ENCODE assay signal across 7 cellular contexts in genomic region chr6:89148016-89148750, GRCh38. TPM values are rescaled to one million over a fixed set of nuclear protein-coding genes. Genes with fewer than 3 reads are reported as not detected.
DNase-seq lines count a peak whose midpoint lies in the region; ATAC-seq and TF ChIP-seq lines count a peak whose summit lies in the region.

No MANE protein-coding gene starts in this region.

- H3K4me2 ChIP-seq in HCT116 (ENCODE audit: low read length): peak overlapping the region; percentile 91

- no TSS peak for BruUV-seq in HCT116 (replicated peaks; lab: Mats Ljungman, UMichigan)

- no peak overlapping the region for H2AFZ ChIP-seq in HCT116 (ENCODE audit: low read depth, low read length, poor library complexity, severe bottlenecking)

- H3K4me3 ChIP-seq in HCT116 (replicated peaks in 1 of 2; ENCODE audit: low read depth in 1 of 2, low read length in 2 of 2): peak overlapping the region; percentile 7 to 13; a peak in 1 of 4 replicates
- H3K4me3 ChIP-seq in SJSA1: no peak overlapping the region
- H3K4me3 ChIP-seq in fibroblast of mammary gland (ENCODE audit: control insufficient read depth, low read depth, low read length): no peak overlapping the region

- ATAC-seq in HCT116: no peak
- no peak for ATAC-seq in GM21447 (IDR thresholded peaks at IDR 0.05; ENCODE audit: unreplicated experiment)
- no peak for ATAC-seq in GM19328 (IDR thresholded peaks at IDR 0.05; ENCODE audit: unreplicated experiment)
- no peak for ATAC-seq in HG03571 (IDR thresholded peaks at IDR 0.05; ENCODE audit: unreplicated experiment)

- H3K9ac ChIP-seq in HCT116 (ENCODE audit: low read length): no peak overlapping the region

- no peaks in the 10 kb centered on the region for H3K9me2 ChIP-seq in HCT116 (ENCODE audit: insufficient read depth)

- H3K27me3 ChIP-seq in HCT116 (ENCODE audit: insufficient read depth, low read length): no peaks in the 10 kb centered on the region
- no peaks in the 10 kb centered on the region for H3K27me3 ChIP-seq in SJSA1 (replicated peaks)

- H3K9me3 ChIP-seq in HCT116 (ENCODE audit: control insufficient read depth in 1 of 2, insufficient read depth in 1 of 2, low read depth in 1 of 2, low read length in 2 of 2): no peaks in the 10 kb centered on the region
- H3K9me3 ChIP-seq in SJSA1 (replicated peaks): no peaks in the 10 kb centered on the region

- no peak overlapping the region for H3K27ac ChIP-seq in HCT116 (ENCODE audit: low read depth, low read length)
- 0 out of 2 replicates have a peak overlapping the region, but pooled peaks have one; percentile 5 for H3K27ac ChIP-seq in SJSA1

- TF ChIP-seq RAD21 in HCT116 (IDR thresholded peaks at IDR 0.05; ENCODE audit: low read depth): no peak

- DNase-seq in HCT116 (ENCODE audit: low read depth, low spot score) (peak; percentile 12), SJSA1 (ENCODE audit: low read depth in 1 of 2, low spot score in 2 of 2) (peak; percentile 17 to 57), fibroblast of mammary gland (ENCODE audit: low read depth) (peak; percentile 35)
- DNase-seq in stimulated activated CD4-positive, alpha-beta T cell treated with anti-CD3 and anti-CD28 coated beads, TNF-alpha, amount 100 ng/mL, for 48 hours (ENCODE audit: low read depth in 3 of 3): peak; percentile 9 to 19 (median 16)

- H3K4me1 ChIP-seq in HCT116 (ENCODE audit: control insufficient read depth in 1 of 2, insufficient read depth in 2 of 2, low read length in 2 of 2): peaks cover 18 to 30% of the 10 kb centered on the region in 2 experiments
- H3K4me1 ChIP-seq in SJSA1 (replicated peaks): peaks cover 24% of the 10 kb centered on the region

- no peak for TF ChIP-seq CTCF in HCT116 (IDR thresholded peaks at IDR 0.05 in 2 of 3, conservative IDR thresholded peaks at IDR 0.05 in 1 of 3; ENCODE audit: borderline replicate concordance in 1 of 3, insufficient read depth in 1 of 3, low read depth in 2 of 3, low read length in 2 of 3)
- TF ChIP-seq CTCF in fibroblast of mammary gland (conservative IDR thresholded peaks at IDR 0.05; ENCODE audit: control insufficient read depth, insufficient read depth, low read depth, low read length): no peak

- H3K36me3 ChIP-seq in HCT116 (ENCODE audit: control insufficient read depth in 1 of 2, insufficient read depth in 2 of 2, low read length in 2 of 2) (peaks cover 0 to 20% of the 10 kb centered on the region in 2 experiments; a peak in 2 of 4 replicates), SJSA1 (peaks cover 43% of the 10 kb centered on the region)

- intact Hi-C loops in HCT116 (cut with micrococcal nuclease): loop anchor here (10.0 kb wide), 1 partner anchor 163 kb away; no protein-coding TSS in a partner anchor

- POLR2A ChIA-PET in HCT116 (lab: Charles Lee): no interaction called here

- CTCF ChIA-PET in HCT116 (lab: Charles Lee): no interaction called here

- RAD21 ChIA-PET in HCT116 (lab: Charles Lee; ENCODE audit: low non-redundant PET in 1 of 2, low total read pairs in 2 of 2, uncharacterized antibody in 2 of 2, unreplicated experiment in 2 of 2): no interaction called here

- TF ChIP-seq POLR2A in HCT116 (IDR thresholded peaks at IDR 0.05; ENCODE audit: borderline replicate concordance, extremely low read depth, insufficient read depth, insufficient read length): no peak

- H3K79me2 ChIP-seq in HCT116 (ENCODE audit: insufficient read depth, low read length): peaks cover 52% of the 10 kb centered on the region

- no peaks in the 10 kb centered on the region for H4K20me1 ChIP-seq in HCT116 (ENCODE audit: insufficient read depth)

TF ChIP-seq in HCT116, 20 proteins besides CTCF, POLR2A, EP300 and RAD21:
- TF ChIP-seq SRF (IDR thresholded peaks at IDR 0.05; ENCODE audit: low read depth) (no peak), CEBPB (IDR thresholded peaks at IDR 0.05; ENCODE audit: low read depth) (no peak), YY1 (IDR thresholded peaks at IDR 0.05; ENCODE audit: extremely low read depth, insufficient replicate concordance, low read depth, low read length) (no peak), FOSL1 (IDR thresholded peaks at IDR 0.05; ENCODE audit: low read depth) (peak; percentile 48), ELF1 (IDR thresholded peaks at IDR 0.05; ENCODE audit: borderline replicate concordance, low read depth) (no peak), SP1 (IDR thresholded peaks at IDR 0.05; ENCODE audit: low read depth) (no peak), ZNF274 (IDR thresholded peaks at IDR 0.05; ENCODE audit: low read depth, low read length) (no peak), EGR1 (IDR thresholded peaks at IDR 0.05; ENCODE audit: low read depth) (peak; percentile 52; the same call in 1 of the 2 replicates), ZBTB33 (IDR thresholded peaks at IDR 0.05; ENCODE audit: extremely low read depth, insufficient replicate concordance, low read length) (no peak), SIN3A (IDR thresholded peaks at IDR 0.05; ENCODE audit: low read depth) (no peak), POLR2AphosphoS5 (IDR thresholded peaks at IDR 0.05; ENCODE audit: low read depth, low read length) (no peak), TCF7L2 (IDR thresholded peaks at IDR 0.05; ENCODE audit: borderline replicate concordance, extremely low read depth, insufficient read depth, insufficient read length) (no peak), ZFX (IDR thresholded peaks at IDR 0.05) (no peak), JUND (IDR thresholded peaks at IDR 0.05) (0 out of 2 replicates have a peak, but pooled peaks have one; percentile 9)
- TF ChIP-seq, protein P1, sequence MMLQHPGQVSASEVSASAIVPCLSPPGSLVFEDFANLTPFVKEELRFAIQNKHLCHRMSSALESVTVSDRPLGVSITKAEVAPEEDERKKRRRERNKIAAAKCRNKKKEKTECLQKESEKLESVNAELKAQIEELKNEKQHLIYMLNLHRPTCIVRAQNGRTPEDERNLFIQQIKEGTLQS (IDR thresholded peaks at IDR 0.05): no peak
- TF ChIP-seq, protein P2, sequence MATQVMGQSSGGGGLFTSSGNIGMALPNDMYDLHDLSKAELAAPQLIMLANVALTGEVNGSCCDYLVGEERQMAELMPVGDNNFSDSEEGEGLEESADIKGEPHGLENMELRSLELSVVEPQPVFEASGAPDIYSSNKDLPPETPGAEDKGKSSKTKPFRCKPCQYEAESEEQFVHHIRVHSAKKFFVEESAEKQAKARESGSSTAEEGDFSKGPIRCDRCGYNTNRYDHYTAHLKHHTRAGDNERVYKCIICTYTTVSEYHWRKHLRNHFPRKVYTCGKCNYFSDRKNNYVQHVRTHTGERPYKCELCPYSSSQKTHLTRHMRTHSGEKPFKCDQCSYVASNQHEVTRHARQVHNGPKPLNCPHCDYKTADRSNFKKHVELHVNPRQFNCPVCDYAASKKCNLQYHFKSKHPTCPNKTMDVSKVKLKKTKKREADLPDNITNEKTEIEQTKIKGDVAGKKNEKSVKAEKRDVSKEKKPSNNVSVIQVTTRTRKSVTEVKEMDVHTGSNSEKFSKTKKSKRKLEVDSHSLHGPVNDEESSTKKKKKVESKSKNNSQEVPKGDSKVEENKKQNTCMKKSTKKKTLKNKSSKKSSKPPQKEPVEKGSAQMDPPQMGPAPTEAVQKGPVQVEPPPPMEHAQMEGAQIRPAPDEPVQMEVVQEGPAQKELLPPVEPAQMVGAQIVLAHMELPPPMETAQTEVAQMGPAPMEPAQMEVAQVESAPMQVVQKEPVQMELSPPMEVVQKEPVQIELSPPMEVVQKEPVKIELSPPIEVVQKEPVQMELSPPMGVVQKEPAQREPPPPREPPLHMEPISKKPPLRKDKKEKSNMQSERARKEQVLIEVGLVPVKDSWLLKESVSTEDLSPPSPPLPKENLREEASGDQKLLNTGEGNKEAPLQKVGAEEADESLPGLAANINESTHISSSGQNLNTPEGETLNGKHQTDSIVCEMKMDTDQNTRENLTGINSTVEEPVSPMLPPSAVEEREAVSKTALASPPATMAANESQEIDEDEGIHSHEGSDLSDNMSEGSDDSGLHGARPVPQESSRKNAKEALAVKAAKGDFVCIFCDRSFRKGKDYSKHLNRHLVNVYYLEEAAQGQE (IDR thresholded peaks at IDR 0.05; ENCODE audit: low read depth): no peak
- TF ChIP-seq, protein P3, sequence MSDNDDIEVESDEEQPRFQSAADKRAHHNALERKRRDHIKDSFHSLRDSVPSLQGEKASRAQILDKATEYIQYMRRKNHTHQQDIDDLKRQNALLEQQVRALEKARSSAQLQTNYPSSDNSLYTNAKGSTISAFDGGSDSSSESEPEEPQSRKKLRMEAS (IDR thresholded peaks at IDR 0.05): no peak

RNA-seq across cellular contexts. Expression of gene PM20D2, which starts 2.3 kb away (rescaled TPM):
- 29.2 TPM for total RNA-seq in HCT116 (2021; ENCODE audit: unreplicated experiment)
- polyA plus RNA-seq in HCT116 (2012): 5.4 and 7.2 TPM in 2 replicates
- total RNA-seq in SJSA1 (2014; rRNA removed; shearing (Covaris generic)): 46.1 and 52.7 TPM in 2 replicates

RNA-seq across cellular contexts. Expression of gene SRSF12, which starts 30.3 kb away (rescaled TPM):
- total RNA-seq in HCT116 (2021; ENCODE audit: unreplicated experiment): not detected
- polyA plus RNA-seq in HCT116 (2012): not detected in 2 replicates
- total RNA-seq in SJSA1 (2014; rRNA removed; shearing (Covaris generic)): 0.72 and 2.8 TPM in 2 replicates

Comparison
In these comparisons a context has a peak if more than half of its experiments do, and no peak if none do; other contexts are left out.
1. H3K4me3 ChIP-seq: peak in HCT116 (2 of 2); none in SJSA1 (single experiment) and fibroblast of mammary gland (single experiment).
2. Peak in every context shown above with its lines, with median percentiles within 50 percentile points of each other: DNase-seq.